ENCODE assay signal across 8 cellular contexts in the genomic region with DNA sequence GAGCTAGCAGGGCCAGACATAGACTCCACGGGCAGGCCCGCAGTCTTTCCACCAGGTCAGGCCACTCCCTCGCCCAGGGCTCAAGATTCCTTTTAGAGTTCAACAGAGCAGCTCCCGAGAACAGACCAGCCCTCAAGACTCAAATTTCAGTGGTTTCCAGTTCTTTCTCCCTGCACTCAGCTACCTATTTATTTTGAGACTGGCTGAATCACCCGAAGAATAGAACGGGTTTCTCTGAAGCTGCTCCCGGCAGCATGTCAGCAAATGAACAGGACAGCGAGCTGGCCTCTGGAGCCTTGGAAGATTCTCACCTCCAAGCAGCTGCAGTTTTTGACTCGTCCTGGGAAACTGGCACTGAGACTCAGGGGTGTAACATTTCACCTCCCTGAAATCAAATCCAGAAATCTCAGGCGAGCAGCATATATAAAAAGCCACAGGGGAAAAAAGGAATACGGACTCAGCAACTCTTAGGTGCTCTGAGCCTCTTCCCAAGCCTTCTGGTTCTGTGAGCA.
DNase-seq lines count a peak whose midpoint lies in the region; ATAC-seq lines count a peak whose summit lies in the region.

No MANE protein-coding gene starts in this region.

- peak; percentile 38 for ATAC-seq in activated T-helper 17 cell treated with anti-CD3 and anti-CD28 coated beads, Interleukin-2, amount 50 U/mL, for 72 hours (replicated peaks)

- DNase-seq in DMS79 treated with DMSO at 0.1 percent for 48 hours (lab: John Stamatoyannopoulos, UW) (peak; percentile 46), DMS79 (lab: John Stamatoyannopoulos, UW) (no peak), iris pigment epithelial cell (ENCODE audit: low read depth) (peak; percentile 93), stromal cell of bone marrow (ENCODE audit: low read depth) (peak; percentile 55), NCI-H2081 treated with DMSO at 0.1 percent for 48 hours (lab: John Stamatoyannopoulos, UW) (no peak), GF-D8 (lab: John Stamatoyannopoulos, UW) (no peak), NCI-H146 (lab: John Stamatoyannopoulos, UW) (no peak)

- peaks cover 97% of the 10 kb centered on the region for H3K36me3 Mint-ChIP-seq in activated T-helper 17 cell treated with anti-CD3 and anti-CD28 coated beads, Interleukin-2, amount 50 U/mL, for 72 hours (ENCODE audit: low read depth)

- peak overlapping the region; percentile 61 for H3K4me3 Mint-ChIP-seq in activated T-helper 17 cell treated with anti-CD3 and anti-CD28 coated beads, Interleukin-2, amount 50 U/mL, for 72 hours

- peaks cover 48% of the 10 kb centered on the region for H3K4me1 Mint-ChIP-seq in activated T-helper 17 cell treated with anti-CD3 and anti-CD28 coated beads, Interleukin-2, amount 50 U/mL, for 72 hours

- H3K27me3 Mint-ChIP-seq in activated T-helper 17 cell treated with anti-CD3 and anti-CD28 coated beads, Interleukin-2, amount 50 U/mL, for 72 hours, result no peaks in the 10 kb centered on the region

- H3K9me3 Mint-ChIP-seq in activated T-helper 17 cell treated with anti-CD3 and anti-CD28 coated beads, Interleukin-2, amount 50 U/mL, for 72 hours, result no peaks in the 10 kb centered on the region

- H3K27ac Mint-ChIP-seq in activated T-helper 17 cell treated with anti-CD3 and anti-CD28 coated beads, Interleukin-2, amount 50 U/mL, for 72 hours, result peak overlapping the region; percentile 85

Comparison
In these comparisons a context has a peak if more than half of its experiments do, and no peak if none do; other contexts are left out.
1. DNase-seq: peak in DMS79 treated with DMSO at 0.1 percent for 48 hours (single experiment), iris pigment epithelial cell (single experiment) and stromal cell of bone marrow (single experiment); none in DMS79 (single experiment), NCI-H2081 treated with DMSO at 0.1 percent for 48 hours (single experiment), GF-D8 (single experiment) and NCI-H146 (single experiment).